Comparison of ENCODE assay signal across 9 cellular contexts in the genomic region with DNA sequence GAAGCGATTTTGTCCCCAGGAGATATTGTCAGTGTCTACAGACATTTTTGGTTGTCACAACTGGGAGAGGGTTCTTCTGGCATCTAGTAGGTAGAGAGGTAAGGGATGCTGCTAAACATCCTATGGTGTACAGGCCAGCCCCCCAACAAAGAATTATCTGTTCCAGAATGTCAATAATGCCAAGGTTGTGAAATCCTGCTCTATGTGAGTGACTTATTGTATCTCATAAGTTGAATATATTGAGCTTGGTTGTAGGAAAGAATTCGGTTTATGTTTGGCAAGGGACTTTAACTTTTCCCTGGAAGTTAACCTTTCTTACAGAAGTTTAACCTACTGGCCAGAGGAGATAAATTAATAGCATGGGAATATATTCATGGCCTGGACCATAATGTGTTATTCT. TPM values are rescaled to one million over a fixed set of nuclear protein-coding genes. Genes with fewer than 3 reads are reported as not detected.
"Had no signal": no experiment of that assay in that cellular context is flagged by ENCODE, and none has a peak within 500 bp of the region (broad histone marks: within the 10 kb centered on the region; RNA-seq: fewer than 3 reads in every experiment).

No MANE protein-coding gene starts in this region.

- H3K4me3 ChIP-seq: GM12878 had no signal

- DNase-seq: GDM1, GF-D8 had no signal

- ATAC-seq: GM12878 had no signal

- FAIRE-seq: G401.6, GM12878, GM12891, GM12892, GM18507, GM19239 had no signal

RNA-seq across cellular contexts. Expression of a gene that starts 52.6 kb away (rescaled TPM):
- total RNA-seq: G401, GM12878 had no signal
- polyA plus RNA-seq: GM12878 had no signal
